Comparison of ENCODE assay signal across 8 cellular contexts in genomic region chr5:95781101-95781583, GRCh38.
DNase-seq lines count a peak whose midpoint lies in the region; ATAC-seq and TF ChIP-seq lines count a peak whose summit lies in the region.

No MANE protein-coding gene starts in this region.

- DNase-seq in AG04449 (ENCODE audit: low read depth, low spot score): no peak
- DNase-seq in NCI-H2227 (lab: John Stamatoyannopoulos, UW; ENCODE audit: unreplicated experiment): peak; percentile 58
- peak; percentile 69 for DNase-seq in activated CD4-positive, CD25-positive, alpha-beta regulatory T cell treated with anti-CD3 and anti-CD28 coated beads, Interleukin-2, amount 50 U/mL, for 72 hours
- peak; percentile 91 for DNase-seq in cerebellar cortex (ENCODE audit: low spot score)
- DNase-seq in left kidney (ENCODE audit: low read depth, low spot score): peak; percentile 90
- DNase-seq in stimulated activated CD4-positive, alpha-beta T cell treated with anti-CD3 and anti-CD28 coated beads, Interleukin-1b, Interleukin-23, amount 100 ng/mL, for 48 hours: peak; percentile 62

- peak; percentile 86 for TF ChIP-seq CTCF in AG04449 (IDR thresholded peaks at IDR 0.05; ENCODE audit: insufficient read depth, low read length, missing control alignments)

- ATAC-seq in GM18511 (IDR thresholded peaks at IDR 0.05; ENCODE audit: unreplicated experiment) (peak; percentile 99), HG03045 (IDR thresholded peaks at IDR 0.05; ENCODE audit: unreplicated experiment) (peak; percentile 97)

- CTCF ChIA-PET in AG04449 (lab: Yijun Ruan, JAX): interaction anchor here (0.7 to 9.8 kb wide), 46 partner anchors 10 to 561 kb away, joined by 3 to 318 read pairs (median 4); partner anchors contain the start of genes GLRX and RFESD

- no peak overlapping the region for H3K4me3 ChIP-seq in AG04449 (ENCODE audit: low read depth, low read length)

- POLR2A ChIA-PET in AG04449 (lab: Yijun Ruan, JAX): interaction anchor here (0.8 to 0.9 kb wide), 2 partner anchors 44 to 446 kb away, joined by 3 to 4 read pairs; no protein-coding TSS in a partner anchor
